Comparison of ENCODE assay signal across 8 cellular contexts in genomic region chr20:43457640-43458421, GRCh38. TPM values are rescaled to one million over a fixed set of nuclear protein-coding genes. Genes with fewer than 3 reads are reported as not detected.
DNase-seq lines count a peak whose midpoint lies in the region; ATAC-seq, FAIRE-seq and TF ChIP-seq lines count a peak whose summit lies in the region.

TSS of gene SRSF6 (plus strand) at chr20:43457896. CDS start at chr20:43458034, 138 bp downstream.

- peak within 1 kb of the TSS; percentile 99 for H2AFZ ChIP-seq in keratinocyte (ENCODE audit: control insufficient read depth, low read length)

- H4K20me1 ChIP-seq in keratinocyte (ENCODE audit: control insufficient read depth, extremely low read depth, insufficient read depth, low read length): peaks cover 14% of the 10 kb centered on the region

- no peak for FAIRE-seq in keratinocyte (lab: Jason Lieb, UNC)

- dilution Hi-C loops in keratinocyte (cut with MboI; ENCODE audit: extremely low pct_ligation_motif_present, low sequenced_read_pairs): no loop called here

- peak within 1 kb of the TSS; percentile 100 for H3K9ac ChIP-seq in keratinocyte (ENCODE audit: control insufficient read depth, extremely low read depth, insufficient read depth, low read length)

- TF ChIP-seq CTCF in keratinocyte (optimal IDR thresholded peaks at IDR 0.05 in 1 of 3, IDR thresholded peaks at IDR 0.05 in 1 of 3, conservative IDR thresholded peaks at IDR 0.05 in 1 of 3; ENCODE audit: extremely low read depth in 1 of 3, insufficient read depth in 2 of 3, low read length in 3 of 3): no peak

- H3K9me1 ChIP-seq in keratinocyte (ENCODE audit: control insufficient read depth, extremely low read depth, insufficient read depth, low read length): no peaks in the 10 kb centered on the region

- ATAC-seq in GM18907 (IDR thresholded peaks at IDR 0.05; ENCODE audit: unreplicated experiment) (peak; percentile 86), HG03139 (IDR thresholded peaks at IDR 0.05; ENCODE audit: unreplicated experiment) (peak; percentile 74)

- H3K79me2 ChIP-seq in keratinocyte (ENCODE audit: control insufficient read depth, insufficient read depth, low read length): peaks cover 45% of the 10 kb centered on the region

- H3K27me3 ChIP-seq in keratinocyte (ENCODE audit: control insufficient read depth, extremely low read depth, insufficient read depth, low read length): no peaks in the 10 kb centered on the region

- H3K4me3 ChIP-seq in keratinocyte (ENCODE audit: control insufficient read depth in 2 of 3, extremely low read depth in 1 of 3, insufficient read depth in 2 of 3, low read depth in 1 of 3, low read length in 3 of 3): peak within 1 kb of the TSS; percentile 72 to 97 (median 93)

- peak; percentile 95 for DNase-seq in AG08396 (ENCODE audit: low spot score)
- DNase-seq in NCI-H2227 treated with DMSO at 0.1 percent for 48 hours (lab: John Stamatoyannopoulos, UW): peak; percentile 99
- peak; percentile 83 for DNase-seq in activated CD4-positive, CD25-positive, alpha-beta regulatory T cell treated with anti-CD3 and anti-CD28 coated beads, Interleukin-2, amount 50 U/mL, for 16 hours (ENCODE audit: low read depth, low spot score)
- DNase-seq in central memory CD4-positive, alpha-beta T cell: peak; percentile 88
- no peak for DNase-seq in keratinocyte (ENCODE audit: low read depth, low spot score)
- DNase-seq in stimulated activated CD4-positive, alpha-beta T cell treated with anti-CD3 and anti-CD28 coated beads, Interleukin-12 subunit alpha, Interleukin-12 subunit beta, amount 100 ng/mL, for 48 hours (ENCODE audit: low read depth in 2 of 3, low spot score in 1 of 3): peak; percentile 88 to 90 (median 89)

- H3K4me2 ChIP-seq in keratinocyte (ENCODE audit: control insufficient read depth, extremely low read depth, insufficient read depth, low read depth, low read length): peak within 1 kb of the TSS; percentile 99

- peaks cover 13% of the 10 kb centered on the region for H3K4me1 ChIP-seq in keratinocyte (ENCODE audit: control insufficient read depth, extremely low read depth, insufficient read depth, low read length)

- peak within 1 kb of the TSS; percentile 97 for H3K27ac ChIP-seq in keratinocyte (ENCODE audit: control insufficient read depth, insufficient read depth, low read length)

- no peaks in the 10 kb centered on the region for H3K9me3 ChIP-seq in keratinocyte (ENCODE audit: control insufficient read depth, low read depth, low read length)

- H3K36me3 ChIP-seq in keratinocyte (ENCODE audit: control insufficient read depth in 2 of 2, extremely low read depth in 1 of 2, insufficient read depth in 2 of 2, low read length in 2 of 2): peaks cover 15 to 28% of the 10 kb centered on the region in 2 experiments

RNA-seq across cellular contexts. Expression of gene SRSF6, which starts in this region (rescaled TPM):
- 90.3 to 132 TPM (median 128 TPM) in 3 replicates for polyA plus RNA-seq in keratinocyte
- 104 TPM for polyA plus RNA-seq in keratinocyte (2011; ENCODE audit: low read depth)
- polyA plus RNA-seq in keratinocyte (2011; cell fraction: cytosol; rRNA removed): 49.6 and 68.9 TPM in 2 replicates
- 243 and 273 TPM in 2 replicates for polyA plus RNA-seq in keratinocyte (2011; cell fraction: nucleus; rRNA removed)
- 50.7 and 90.4 TPM in 2 replicates for polyA plus RNA-seq in keratinocyte (2012; ENCODE audit: low replicate concordance)
- 19.2 to 125 TPM (median 56.7 TPM) in 3 replicates for polyA minus RNA-seq in keratinocyte
- 47.2 TPM for polyA minus RNA-seq in keratinocyte (2011; cell fraction: cytosol; rRNA and poly(A)+ RNA removed)
- polyA minus RNA-seq in keratinocyte (2011; cell fraction: nucleus; rRNA and poly(A)+ RNA removed): 47.0 and 88.0 TPM in 2 replicates
